In the genomic region with DNA sequence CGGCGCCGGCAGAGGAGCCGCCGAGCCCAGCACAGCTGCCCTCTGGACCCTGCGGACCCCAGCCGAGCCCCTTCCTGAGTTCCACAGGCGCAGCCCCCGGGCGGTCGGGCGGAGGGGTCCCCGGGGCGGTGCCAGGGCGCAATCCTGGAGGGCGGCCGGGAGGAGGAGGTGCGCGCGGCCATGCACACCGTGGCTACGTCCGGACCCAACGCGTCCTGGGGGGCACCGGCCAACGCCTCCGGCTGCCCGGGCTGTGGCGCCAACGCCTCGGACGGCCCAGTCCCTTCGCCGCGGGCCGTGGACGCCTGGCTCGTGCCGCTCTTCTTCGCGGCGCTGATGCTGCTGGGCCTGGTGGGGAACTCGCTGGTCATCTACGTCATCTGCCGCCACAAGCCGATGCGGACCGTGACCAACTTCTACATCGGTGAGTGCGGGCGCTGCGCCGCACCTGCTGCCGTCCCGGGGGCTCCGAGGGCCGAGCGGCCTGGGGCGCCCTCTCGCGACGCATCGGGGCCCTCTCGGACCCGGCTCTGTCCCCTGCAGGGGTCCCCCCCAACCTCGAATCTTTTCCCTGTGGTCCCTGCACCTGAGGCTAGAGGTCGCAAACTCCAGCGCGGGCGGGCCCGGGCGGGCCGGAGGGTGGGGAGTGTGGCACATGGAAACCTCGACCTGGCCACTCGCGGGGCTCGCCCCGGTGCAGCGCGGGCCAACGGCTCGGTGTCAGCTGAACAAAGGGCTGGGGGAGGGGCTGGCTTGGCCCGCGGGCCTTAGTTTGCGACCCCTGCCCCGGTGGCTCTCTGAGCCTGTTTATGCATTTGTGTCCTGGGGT, we compare ENCODE assay signal across 8 cellular contexts. TPM values are rescaled to one million over a fixed set of nuclear protein-coding genes. Genes with fewer than 3 reads are reported as not detected.
A peak's percentile ranks its signal among the peaks of the same experiment; 100 is the strongest.
DNase-seq lines count a peak whose midpoint lies in the region; ATAC-seq lines count a peak whose summit lies in the region.

KISS1R (plus strand) TSS at position 11 of the 829 bp plus-strand sequence; CDS start at position 181, 170 bp downstream.

- no peaks in the 10 kb centered on the region for H3K9me3 Mint-ChIP-seq in activated naive CD4-positive, alpha-beta T cell treated with anti-CD3 and anti-CD28 coated beads, Interleukin-2, amount 50 U/mL, for 72 hours

- peak; percentile 60 for DNase-seq in NCI-H82 (lab: John Stamatoyannopoulos, UW)
- DNase-seq in NCI-H82 treated with DMSO at 0.1 percent for 48 hours (lab: John Stamatoyannopoulos, UW; ENCODE audit: unreplicated experiment): no peak
- DNase-seq in NCI-H69 (lab: John Stamatoyannopoulos, UW): peak; percentile 80
- DNase-seq in activated naive CD4-positive, alpha-beta T cell treated with anti-CD3 and anti-CD28 coated beads, Interleukin-2, amount 50 U/mL, for 72 hours (ENCODE audit: low spot score in 2 of 2): peak; percentile 58 to 70
- peak; percentile 77 for DNase-seq in islet precursor cell
- DNase-seq in stimulated activated naive CD8-positive, alpha-beta T cell treated with anti-CD3 and anti-CD28 coated beads, Interleukin-15, Interleukin-2, amounts not matched to agents 100 U/mL and 50 U/mL, for 24 hours: peak; percentile 70
- no peak for DNase-seq in LoVo (ENCODE audit: low spot score)

- H3K36me3 Mint-ChIP-seq in activated naive CD4-positive, alpha-beta T cell treated with anti-CD3 and anti-CD28 coated beads, Interleukin-2, amount 50 U/mL, for 72 hours: peaks cover 0 to 16% of the 10 kb centered on the region in 2 donors

- ATAC-seq in activated naive CD4-positive, alpha-beta T cell treated with anti-CD3 and anti-CD28 coated beads, Interleukin-2, amount 50 U/mL, for 72 hours: peak; percentile 1 to 36
- ATAC-seq in stimulated activated naive CD8-positive, alpha-beta T cell treated with anti-CD3 and anti-CD28 coated beads, Interleukin-15, Interleukin-2, amounts not matched to agents 100 U/mL and 50 U/mL, for 24 hours: peak; percentile 10
- ATAC-seq in GM19023 (IDR thresholded peaks at IDR 0.05; ENCODE audit: unreplicated experiment): no peak

- no peak within 1 kb of the TSS for H3K27ac Mint-ChIP-seq in activated naive CD4-positive, alpha-beta T cell treated with anti-CD3 and anti-CD28 coated beads, Interleukin-2, amount 50 U/mL, for 72 hours

RNA-seq across cellular contexts. Expression of gene KISS1R, which starts in this region (rescaled TPM):
- 10 to 100 TPM; 10.9 to 32.4 TPM for total RNA-seq in activated naive CD4-positive, alpha-beta T cell treated with anti-CD3 and anti-CD28 coated beads, Interleukin-2, amount 50 U/mL, for 72 hours

Comparison
In these comparisons a context has a peak if more than half of its experiments do, and no peak if none do; other contexts are left out.
1. DNase-seq: peak in NCI-H82 (single experiment), NCI-H69 (single experiment), activated naive CD4-positive, alpha-beta T cell treated with anti-CD3 and anti-CD28 coated beads, Interleukin-2, amount 50 U/mL, for 72 hours (2 of 2), islet precursor cell (single experiment) and stimulated activated naive CD8-positive, alpha-beta T cell treated with anti-CD3 and anti-CD28 coated beads, Interleukin-15, Interleukin-2, amounts not matched to agents 100 U/mL and 50 U/mL, for 24 hours (single experiment); none in NCI-H82 treated with DMSO at 0.1 percent for 48 hours (single experiment) and LoVo (single experiment).